31 cellular contexts compared by ENCODE assay signal in the genomic region with DNA sequence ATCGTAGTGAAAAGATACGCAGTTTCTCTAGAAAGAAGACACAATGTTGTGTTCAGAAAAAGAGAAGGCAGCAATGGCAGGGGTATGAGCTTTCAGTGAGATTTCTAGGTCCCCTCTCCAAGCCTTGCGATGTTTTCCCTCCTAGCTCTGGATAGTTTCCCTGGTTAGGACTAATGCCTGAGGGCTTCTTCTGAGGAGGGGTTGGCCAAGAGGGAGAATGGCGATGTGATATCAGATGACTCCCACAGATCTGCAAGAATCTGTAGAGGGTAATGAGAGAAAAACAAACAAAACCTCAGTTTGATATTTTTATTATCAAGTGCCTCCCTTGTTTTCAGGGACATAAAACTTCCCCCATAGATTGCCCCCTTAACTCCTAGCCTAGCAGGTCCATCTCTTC. TPM values are rescaled to one million over a fixed set of nuclear protein-coding genes. Genes with fewer than 3 reads are reported as not detected.
DNase-seq lines count a peak whose midpoint lies in the region; ATAC-seq, FAIRE-seq and TF ChIP-seq lines count a peak whose summit lies in the region.
"Had no signal": no experiment of that assay in that cellular context is flagged by ENCODE, and none has a peak within 500 bp of the region (broad histone marks: within the 10 kb centered on the region; RNA-seq: fewer than 3 reads in every experiment).

No MANE protein-coding gene starts in this region.

- no peaks in the 10 kb centered on the region for H3K36me3 Mint-ChIP-seq in neural progenitor cell

- peak overlapping the region; percentile 10 to 38 for H3K27ac ChIP-seq in liver (ENCODE audit: low read depth in 1 of 2, low read length in 2 of 2)
- no peak overlapping the region for H3K27ac ChIP-seq in HepG2 (ENCODE audit: extremely low read length, insufficient read depth, low read length)
- H3K27ac ChIP-seq in GM12878 (ENCODE audit: control insufficient read depth, insufficient read depth) = no peak overlapping the region
- peak overlapping the region; percentile 8 to 58 (median 53) for H3K27ac ChIP-seq in right lobe of liver
- H3K27ac ChIP-seq in neural progenitor cell = no peak overlapping the region
- H3K27ac ChIP-seq: BLaER1 treated with 17β-estradiol and CSF1 and Interleukin-3, amounts not matched to agents 10 nM and 100 nM; dorsolateral prefrontal cortex; lower lobe of right lung; tibial nerve had no signal

- no peak overlapping the region for H3K4me2 ChIP-seq in HepG2 (ENCODE audit: low read depth, low read length)
- H3K4me2 ChIP-seq in GM12878 (ENCODE audit: control insufficient read depth, insufficient read depth) = no peak overlapping the region
- no peak overlapping the region for H3K4me2 ChIP-seq in neural progenitor cell
- H3K4me2 ChIP-seq: BLaER1 treated with 17β-estradiol and CSF1 and Interleukin-3, amounts not matched to agents 10 nM and 100 nM had no signal

- H3F3A ChIP-seq in neural progenitor cell (ENCODE audit: low read depth) = no peaks in the 10 kb centered on the region

- no peaks in the 10 kb centered on the region for H3K36me3 ChIP-seq in liver (ENCODE audit: control insufficient read depth in 4 of 4, insufficient read depth in 3 of 4, low read depth in 1 of 4, low read length in 3 of 4)
- no peaks in the 10 kb centered on the region for H3K36me3 ChIP-seq in HepG2 (replicated peaks in 1 of 2; ENCODE audit: control insufficient read depth in 1 of 2, insufficient read depth in 2 of 2, low read length in 2 of 2)
- H3K36me3 ChIP-seq in GM12878 (ENCODE audit: control insufficient read depth in 2 of 2, insufficient read depth in 2 of 2, low read length in 1 of 2) = no peaks in the 10 kb centered on the region
- H3K36me3 ChIP-seq in right lobe of liver = no peaks in the 10 kb centered on the region
- no peaks in the 10 kb centered on the region for H3K36me3 ChIP-seq in neural progenitor cell
- H3K36me3 ChIP-seq: BLaER1 treated with 17β-estradiol and CSF1 and Interleukin-3, amounts not matched to agents 10 nM and 100 nM; lower lobe of right lung; tibial nerve had no signal

- H2AFZ ChIP-seq in HepG2 (ENCODE audit: low read length) (no peak overlapping the region), GM12878 (ENCODE audit: control insufficient read depth, low read depth, low read length) (no peak overlapping the region), neural progenitor cell (replicated peaks) (no peak overlapping the region)

- no peak for TF ChIP-seq POLR2A in HepG2 (IDR thresholded peaks at IDR 0.05; ENCODE audit: insufficient read depth in 1 of 2, low read depth in 2 of 2, low read length in 2 of 2)
- TF ChIP-seq POLR2A in GM12878 (IDR thresholded peaks at IDR 0.05; ENCODE audit: low read depth, low read length) = no peak
- TF ChIP-seq POLR2A in right lobe of liver (IDR thresholded peaks at IDR 0.05) = no peak

- SMC1A ChIA-PET in GM12878 (lab: Charles Lee; ENCODE audit: uncharacterized antibody, unreplicated experiment) = interaction anchor here (0.8 to 6.0 kb wide), 10 partner anchors 8 to 98 kb away, joined by 3 to 34 read pairs (median 7); no protein-coding TSS in a partner anchor

- RAD21 ChIA-PET in GM12878 (lab: Charles Lee; ENCODE audit: unreplicated experiment) = interaction anchor here (1.0 to 2.4 kb wide), 8 partner anchors 11 to 102 kb away, joined by 3 to 8 read pairs (median 4); no protein-coding TSS in a partner anchor

- TF ChIP-seq EP300 in HepG2 (IDR thresholded peaks at IDR 0.05; ENCODE audit: low read depth in 2 of 2, low read length in 2 of 2) (no peak), HepG2 (CRISPR knock-in tag; IDR thresholded peaks at IDR 0.05; ENCODE audit: borderline replicate concordance) (no peak), GM12878 (IDR thresholded peaks at IDR 0.05; ENCODE audit: borderline replicate concordance in 1 of 2, control insufficient read depth in 1 of 2, low read depth in 2 of 2, low read length in 2 of 2) (no peak)

- WGBS in liver = 91% methylated on average over 4 of the region's 4 CpGs
- WGBS in HepG2 (ENCODE audit: low lambda C conversion rate) = 96% methylated on average over 4 of the region's 4 CpGs
- 66% methylated on average over 4 of the region's 4 CpGs for WGBS in GM12878 (ENCODE audit: insufficient coverage, insufficient replicate concordance, low lambda C conversion rate, missing lambda C conversion rate)
- WGBS in right lobe of liver (ENCODE audit: insufficient coverage, low coverage, low lambda C conversion rate, missing lambda C conversion rate) = 90% methylated on average over 4 of the region's 4 CpGs

- H3K4me3 Mint-ChIP-seq in neural progenitor cell = no peak overlapping the region
- H3K4me3 Mint-ChIP-seq: activated T-cell treated with anti-CD3 and anti-CD28 coated beads, Interleukin-2, amount 50 U/mL, for 4 hours; stimulated activated naive CD8-positive, alpha-beta T cell treated with anti-CD3 and anti-CD28 coated beads, Interleukin-15, Interleukin-2, amounts not matched to agents 100 ng/mL and 50 ng/mL, for 24 hours had no signal

- no peaks in the 10 kb centered on the region for H3K9me3 Mint-ChIP-seq in neural progenitor cell
- H3K9me3 Mint-ChIP-seq: activated T-cell treated with anti-CD3 and anti-CD28 coated beads, Interleukin-2, amount 50 U/mL, for 4 hours; stimulated activated naive CD8-positive, alpha-beta T cell treated with anti-CD3 and anti-CD28 coated beads, Interleukin-15, Interleukin-2, amounts not matched to agents 100 ng/mL and 50 ng/mL, for 24 hours had no signal

- ATAC-seq in HepG2 (no peak), GM12878 (no peak), right lobe of liver (no peak)
- ATAC-seq: K562 had no signal

- no TSS peak for BruUV-seq in HepG2 (replicated peaks; lab: Mats Ljungman, UMichigan)
- BruUV-seq in GM12878 (replicated peaks; lab: Mats Ljungman, UMichigan) = no TSS peak

- DNase-seq in HepG2 (ENCODE audit: low spot score) (no peak), GM12878 (ENCODE audit: low read depth, low spot score) (no peak), right lobe of liver (no peak), neural progenitor cell (ENCODE audit: low spot score) (no peak), cortex of kidney (lab: John Stamatoyannopoulos, UW) (no peak), inferior parietal cortex (ENCODE audit: extremely low spot score) (no peak)
- DNase-seq in stimulated activated CD4-positive, alpha-beta T cell treated with anti-CD3 and anti-CD28 coated beads, Interleukin-4, amount 100 ng/mL, for 4 hours = no peak
- DNase-seq: ACHN; activated CD8-positive, alpha-beta memory T cell treated with anti-CD3 and anti-CD28 coated beads for 24 hours; activated naive CD4-positive, alpha-beta T cell; activated T-cell treated with anti-CD3 and anti-CD28 coated beads, Interleukin-2, amount 50 U/mL, for 4 hours; amygdala; caudate nucleus; dorsolateral prefrontal cortex; foreskin melanocyte; hippocampal formation; lower lobe of right lung; MV-4-11; occipital lobe; OCI-M1; retina; Right ventricle myocardium superior; stimulated activated CD4-positive, alpha-beta T cell treated with anti-CD3 and anti-CD28 coated beads, Interleukin-4, amount 100 ng/mL, for 24 hours had no signal

- in situ Hi-C loops in HepG2 (cut with HindIII; ENCODE audit: extremely low pct_ligation_motif_present, low pct_unique_long_range_greater_than_20kb) (loop anchor here (10.0 kb wide), 2 partner anchors 58 to 352 kb away; a partner anchor contains a TSS), GM12878 (cut with MboI) (loop anchor here (10.0 kb wide), 1 partner anchor 362 kb away; no protein-coding TSS in a partner anchor)

- H3K4me1 Mint-ChIP-seq in neural progenitor cell = peaks cover 14% of the 10 kb centered on the region

- H4K20me1 ChIP-seq in HepG2 (ENCODE audit: insufficient read depth, low read length) = no peaks in the 10 kb centered on the region
- no peaks in the 10 kb centered on the region for H4K20me1 ChIP-seq in GM12878 (ENCODE audit: control insufficient read depth, insufficient read depth)
- no peaks in the 10 kb centered on the region for H4K20me1 ChIP-seq in neural progenitor cell (ENCODE audit: low read depth)
- H4K20me1 ChIP-seq: BLaER1 treated with 17β-estradiol and CSF1 and Interleukin-3, amounts not matched to agents 10 nM and 100 nM had no signal

- no peak overlapping the region for H3K27ac Mint-ChIP-seq in neural progenitor cell
- H3K27ac Mint-ChIP-seq: stimulated activated naive CD8-positive, alpha-beta T cell treated with anti-CD3 and anti-CD28 coated beads, Interleukin-15, Interleukin-2, amounts not matched to agents 100 ng/mL and 50 ng/mL, for 24 hours had no signal

- FAIRE-seq in HepG2 (lab: Jason Lieb, UNC) = no peak
- FAIRE-seq in GM12878 (lab: Jason Lieb, UNC) = no peak
- FAIRE-seq: endothelial cell of umbilical vein, GM18507, K562 had no signal

- H3K9me3 ChIP-seq in liver (ENCODE audit: control insufficient read depth in 4 of 4, low read length in 3 of 4) (no peaks in the 10 kb centered on the region), HepG2 (ENCODE audit: low read length) (no peaks in the 10 kb centered on the region), GM12878 (replicated peaks; ENCODE audit: control insufficient read depth, insufficient read depth, low read length) (no peaks in the 10 kb centered on the region), right lobe of liver (no peaks in the 10 kb centered on the region), neural progenitor cell (ENCODE audit: low read depth) (no peaks in the 10 kb centered on the region)
- H3K9me3 ChIP-seq: lower lobe of right lung, tibial nerve had no signal

- H3K27me3 Mint-ChIP-seq in neural progenitor cell (ENCODE audit: insufficient read depth, low read depth) = peaks cover 5% of the 10 kb centered on the region

- intact Hi-C loops in HepG2 (cut with micrococcal nuclease; ENCODE audit: unreplicated experiment) = loop anchor here (10.0 kb wide), 1 partner anchor 1442 kb away; no protein-coding TSS in a partner anchor
- intact Hi-C loops in GM12878 (cut with micrococcal nuclease; ENCODE audit: unreplicated experiment) = no loop called here
- intact Hi-C loops in right lobe of liver (cut with DNase I) = no loop called here

- H3K4me1 ChIP-seq in liver (ENCODE audit: control insufficient read depth in 4 of 4, insufficient read depth in 4 of 4, low read length in 3 of 4) = peaks cover 4 to 57% (median 30%) of the 10 kb centered on the region in 4 donors
- peaks cover 46% of the 10 kb centered on the region for H3K4me1 ChIP-seq in HepG2 (ENCODE audit: insufficient read depth, low read length)
- no peaks in the 10 kb centered on the region for H3K4me1 ChIP-seq in GM12878 (ENCODE audit: control insufficient read depth, insufficient read depth, low read length)
- H3K4me1 ChIP-seq in right lobe of liver = peaks cover 0 to 37% (median 15%) of the 10 kb centered on the region in 4 donors
- peaks cover 3% of the 10 kb centered on the region for H3K4me1 ChIP-seq in neural progenitor cell

- no peak for TF ChIP-seq CTCF in liver (IDR thresholded peaks at IDR 0.05; ENCODE audit: low read depth, low read length, missing input control)
- TF ChIP-seq CTCF in HepG2 (CRISPR knock-in tag; IDR thresholded peaks at IDR 0.05) = no peak
- TF ChIP-seq CTCF in GM12878 (IDR thresholded peaks at IDR 0.05 in 2 of 3, conservative IDR thresholded peaks at IDR 0.05 in 1 of 3; ENCODE audit: control insufficient read depth in 2 of 3, extremely low read depth in 1 of 3, insufficient read depth in 1 of 3, low read depth in 3 of 3, low read length in 3 of 3) = no peak
- no peak for TF ChIP-seq CTCF in right lobe of liver (IDR thresholded peaks at IDR 0.05)
- no peak for TF ChIP-seq CTCF in neural progenitor cell (IDR thresholded peaks at IDR 0.05)

- H3K79me2 ChIP-seq in HepG2 (ENCODE audit: insufficient read depth, low read length) (peaks cover 8% of the 10 kb centered on the region), GM12878 (ENCODE audit: control insufficient read depth, insufficient read depth, low read length) (no peaks in the 10 kb centered on the region), neural progenitor cell (ENCODE audit: low read depth) (no peaks in the 10 kb centered on the region)

- POLR2A ChIA-PET in HepG2 (lab: Yijun Ruan, JAX) = no interaction called here
- POLR2A ChIA-PET in GM12878 (lab: Charles Lee) = no interaction called here

- H3K4me3 ChIP-seq in liver (ENCODE audit: low read depth in 1 of 3, low read length in 3 of 3) (no peak overlapping the region), HepG2 (replicated peaks in 1 of 3; ENCODE audit: insufficient read depth in 1 of 3, low read depth in 2 of 3, low read length in 3 of 3) (no peak overlapping the region), GM12878 (no peak overlapping the region), right lobe of liver (no peak overlapping the region), neural progenitor cell (no peak overlapping the region)
- H3K4me3 ChIP-seq: BLaER1 treated with 17β-estradiol and CSF1 and Interleukin-3, amounts not matched to agents 10 nM and 100 nM; dorsolateral prefrontal cortex; K562; lower lobe of right lung; tibial nerve had no signal

- no peaks in the 10 kb centered on the region for H3K27me3 ChIP-seq in liver (ENCODE audit: control insufficient read depth in 4 of 4, insufficient read depth in 4 of 4, low read length in 3 of 4)
- no peaks in the 10 kb centered on the region; a peak in 1 of 5 replicates for H3K27me3 ChIP-seq in HepG2 (ENCODE audit: control insufficient read depth in 1 of 2, insufficient read depth in 2 of 2, low read length in 2 of 2)
- H3K27me3 ChIP-seq in GM12878 (replicated peaks in 1 of 2; ENCODE audit: control insufficient read depth in 2 of 2, insufficient read depth in 2 of 2, low read length in 1 of 2) = peaks cover 2 to 5% of the 10 kb centered on the region in 2 experiments; a peak in 3 of 4 replicates
- no peaks in the 10 kb centered on the region for H3K27me3 ChIP-seq in right lobe of liver
- peaks cover 22% of the 10 kb centered on the region for H3K27me3 ChIP-seq in neural progenitor cell
- H3K27me3 ChIP-seq: BLaER1 treated with 17β-estradiol and CSF1 and Interleukin-3, amounts not matched to agents 10 nM and 100 nM; tibial nerve had no signal

- H3K9ac ChIP-seq in liver (ENCODE audit: low read depth in 1 of 2, low read length in 2 of 2) = no peak overlapping the region
- H3K9ac ChIP-seq in HepG2 (ENCODE audit: insufficient read depth, low read depth, low read length) = no peak overlapping the region
- no peak overlapping the region for H3K9ac ChIP-seq in GM12878 (ENCODE audit: control insufficient read depth, insufficient read depth, low read length)
- no peak overlapping the region for H3K9ac ChIP-seq in neural progenitor cell
- H3K9ac ChIP-seq: BLaER1 treated with 17β-estradiol and CSF1 and Interleukin-3, amounts not matched to agents 10 nM and 100 nM had no signal

- CTCF ChIA-PET in HepG2 (lab: Yijun Ruan, JAX; ENCODE audit: low intra/inter-chr PET ratio, low total read pairs) (no interaction called here), GM12878 (lab: Yijun Ruan, JAX) (interaction anchor here (0.5 to 7.1 kb wide), 9 partner anchors 8 to 365 kb away, joined by 3 to 80 read pairs (median 6); no protein-coding TSS in a partner anchor)

- no peak for TF ChIP-seq RAD21 in liver (IDR thresholded peaks at IDR 0.05)
- TF ChIP-seq RAD21 in HepG2 (CRISPR knock-in tag; IDR thresholded peaks at IDR 0.05) = no peak
- no peak for TF ChIP-seq RAD21 in GM12878 (IDR thresholded peaks at IDR 0.05; ENCODE audit: insufficient read depth, low read depth, low read length)

RNA-seq across cellular contexts. Expression of a gene that starts 4.1 kb away (rescaled TPM):
- total RNA-seq in liver = 10 to 100 TPM; 85.2 to 92.0 TPM
- 10 to 100 TPM; 57.8 to 89.4 TPM for polyA plus RNA-seq in liver
- total RNA-seq in HepG2 (2016; rRNA removed; fragmentation: Illumina TruSeq; extraction: Trizol) = 28.4 and 42.7 TPM in 2 replicates
- 4.8 and 5.9 TPM in 2 replicates for total RNA-seq in HepG2 (2016; cell fraction: cytosol; rRNA removed; fragmentation: Illumina TruSeq; extraction: Trizol; ENCODE audit: low read depth)
- 24.2 and 41.3 TPM in 2 replicates for total RNA-seq in HepG2 (2016; cell fraction: insoluble cytoplasmic fraction; rRNA removed; fragmentation: Illumina TruSeq; extraction: Trizol)
- 19.5 and 23.7 TPM in 2 replicates for total RNA-seq in HepG2 (2016; cell fraction: membrane; rRNA removed; fragmentation: Illumina TruSeq; extraction: Trizol)
- total RNA-seq in HepG2 (2016; cell fraction: nucleus; rRNA removed; fragmentation: Illumina TruSeq; extraction: Trizol) = 63.1 and 68.0 TPM in 2 replicates
- 39.2 and 51.6 TPM in 2 replicates for polyA plus RNA-seq in HepG2 (2011; rRNA removed)
- 33.7 and 47.9 TPM in 2 replicates for polyA plus RNA-seq in HepG2 (2011; cell fraction: cytosol; rRNA removed)
- 21.1 and 21.8 TPM in 2 replicates for polyA plus RNA-seq in HepG2 (2011; cell fraction: nucleus; rRNA removed)
- 38.6 and 44.4 TPM in 2 replicates for polyA plus RNA-seq in HepG2 (2012)
- polyA plus RNA-seq in HepG2 (2016; cell fraction: cytosol; fragmentation: Illumina TruSeq; extraction: Trizol; ENCODE audit: low read depth) = 5.2 and 5.3 TPM in 2 replicates
- polyA plus RNA-seq in HepG2 (2016; cell fraction: insoluble cytoplasmic fraction; fragmentation: Illumina TruSeq; extraction: Trizol; ENCODE audit: low read depth) = 44.8 and 48.8 TPM in 2 replicates
- polyA plus RNA-seq in HepG2 (2016; cell fraction: membrane; fragmentation: Illumina TruSeq; extraction: Trizol; ENCODE audit: low read depth) = 13.1 and 16.5 TPM in 2 replicates
- polyA plus RNA-seq in HepG2 (2016; cell fraction: nucleus; fragmentation: Illumina TruSeq; extraction: Trizol; ENCODE audit: insufficient read depth, low read depth) = 112 and 120 TPM in 2 replicates
- polyA minus RNA-seq in HepG2 (2011; rRNA and poly(A)+ RNA removed; ENCODE audit: low replicate concordance) = 8.7 and 69.0 TPM in 2 replicates
- 29.5 and 33.8 TPM in 2 replicates for polyA minus RNA-seq in HepG2 (2011; cell fraction: cytosol; rRNA and poly(A)+ RNA removed)
- polyA minus RNA-seq in HepG2 (2011; cell fraction: nucleus; rRNA and poly(A)+ RNA removed) = 66.9 and 68.6 TPM in 2 replicates
- 11.7 and 14.1 TPM in 2 replicates for total RNA-seq in GM12878 (2013; cell fraction: nucleolus; rRNA removed)
- 9.3 and 11.1 TPM in 2 replicates for total RNA-seq in GM12878 (2014; rRNA removed)
- 8.0 and 8.6 TPM in 2 replicates for total RNA-seq in GM12878 (2014; rRNA removed; fragmentation: Illumina TruSeq; extraction: Trizol)
- 8.9 and 10.7 TPM in 2 replicates for total RNA-seq in GM12878 (2021)
- polyA plus RNA-seq in GM12878 (2011; ENCODE audit: low read depth) = 0.18 TPM
- polyA plus RNA-seq in GM12878 (2011; rRNA removed) = 22.8 and 32.2 TPM in 2 replicates
- polyA plus RNA-seq in GM12878 (2011; cell fraction: cytosol; rRNA removed) = 10.9 and 15.2 TPM in 2 replicates
- 29.3 and 40.5 TPM in 2 replicates for polyA plus RNA-seq in GM12878 (2011; cell fraction: nucleus; rRNA removed)
- polyA plus RNA-seq in GM12878 (2012) = 0.25 and 0.27 TPM in 2 replicates
- 13.0 and 16.8 TPM in 2 replicates for polyA plus RNA-seq in GM12878 (2014; fragmentation: Illumina TruSeq; extraction: Trizol)
- polyA plus RNA-seq in GM12878 (2014; fragmentation: Nextera tagmentation; extraction: Ambion mirVana) = 1 to 10 TPM; 3.4 to 3.9 TPM
- polyA plus RNA-seq in GM12878 (2014; rRNA removed) = 5.5 and 8.2 TPM in 2 replicates
- 1 to 10 TPM; 8.0 to 8.8 TPM for polyA plus RNA-seq in GM12878 (2016; fragmentation: Nextera tagmentation; extraction: Ambion mirVana)
- 23.0 and 31.7 TPM in 2 replicates for polyA minus RNA-seq in GM12878 (2011; rRNA and poly(A)+ RNA removed)
- 3.7 and 5.6 TPM in 2 replicates for polyA minus RNA-seq in GM12878 (2011; cell fraction: cytosol; rRNA and poly(A)+ RNA removed)
- polyA minus RNA-seq in GM12878 (2011; cell fraction: nucleus; rRNA and poly(A)+ RNA removed) = 17.3 and 24.4 TPM in 2 replicates
- total RNA-seq in right lobe of liver = 100 to 1,000 TPM in 5 of 6 experiments, 10 to 100 TPM in 1; 79.9 to 241 (median 135) TPM
- 0.24 and 0.34 TPM in 2 replicates for total RNA-seq in neural progenitor cell (ENCODE audit: low replicate concordance)
- total RNA-seq: G401, Right ventricle myocardium superior had no signal
- polyA plus RNA-seq: K562 had no signal

Comparison
In these comparisons a context has a peak if more than half of its experiments do, and no peak if none do; other contexts are left out.
1. H3K27ac ChIP-seq: peak in liver (2 of 2) and right lobe of liver (3 of 3); none in HepG2 (single experiment), GM12878 (single experiment) and neural progenitor cell (single experiment).